ENCODE assay signal across 9 cellular contexts in the genomic region with DNA sequence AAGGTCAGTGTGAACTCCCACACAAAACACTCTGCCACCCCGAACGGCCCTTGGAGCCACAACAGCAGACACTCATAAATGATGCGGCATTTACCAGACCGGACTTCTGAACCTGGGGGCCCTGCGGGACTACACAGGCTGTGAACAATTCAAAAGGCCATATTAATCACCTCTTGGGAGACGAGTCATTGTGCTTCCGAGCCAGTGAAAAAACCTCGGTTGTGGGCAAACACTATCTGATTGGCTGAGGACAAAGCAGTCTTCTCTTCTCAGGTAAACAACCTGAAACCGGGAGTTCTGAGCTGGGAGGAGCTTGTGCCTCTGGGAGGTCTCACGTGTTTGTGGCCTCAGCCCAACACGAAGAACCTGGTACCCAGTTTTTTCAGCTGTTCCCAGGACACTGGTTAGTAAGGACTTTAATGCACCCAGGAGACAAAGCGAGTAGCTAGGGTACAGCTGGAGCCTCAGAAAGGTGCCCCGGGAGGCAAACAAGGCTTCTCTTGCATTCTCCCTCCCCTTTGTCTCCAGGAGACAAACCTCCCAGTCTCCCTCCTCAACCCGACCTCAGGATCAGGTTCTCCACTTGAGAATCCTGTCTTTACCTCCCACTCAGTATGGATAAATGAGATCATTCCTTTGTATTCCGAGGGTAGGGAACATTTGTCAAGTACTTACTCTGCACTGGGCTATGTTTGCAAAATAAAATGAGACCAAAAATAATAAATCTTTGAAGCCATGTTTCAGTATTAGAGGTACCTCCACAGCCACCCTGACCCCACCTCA. TPM values are rescaled to one million over a fixed set of nuclear protein-coding genes. Genes with fewer than 3 reads are reported as not detected.
A peak's percentile ranks its signal among the peaks of the same experiment; 100 is the strongest.
DNase-seq lines count a peak whose midpoint lies in the region; ATAC-seq and TF ChIP-seq lines count a peak whose summit lies in the region.
"Had no signal": no experiment of that assay in that cellular context is flagged by ENCODE, and none has a peak within 500 bp of the region (broad histone marks: within the 10 kb centered on the region; RNA-seq: fewer than 3 reads in every experiment).

No MANE protein-coding gene starts in this region.

- WGBS in SK-N-SH (ENCODE audit: low lambda C conversion rate): 41% methylated on average over 12 of the region's 15 CpGs

- H4K20me1 ChIP-seq in SK-N-SH (ENCODE audit: insufficient read depth): no peaks in the 10 kb centered on the region

- CTCF ChIA-PET in SK-N-SH (lab: Yijun Ruan, JAX): interaction anchor here (0.7 to 1.3 kb wide), 4 partner anchors 101 to 190 kb away, joined by 3 read pairs; no protein-coding TSS in a partner anchor

- peaks cover 9% of the 10 kb centered on the region for H3F3A ChIP-seq in SK-N-SH (replicated peaks; ENCODE audit: insufficient read depth)

- peaks cover 26 to 50% of the 10 kb centered on the region in 2 experiments for H3K4me1 ChIP-seq in SK-N-SH (ENCODE audit: control insufficient read depth in 1 of 2, insufficient read depth in 2 of 2, low read depth in 1 of 2, low read length in 1 of 2)

- peak overlapping the region; percentile 67 for H2AFZ ChIP-seq in SK-N-SH (ENCODE audit: low read depth)

- H3K4me3 ChIP-seq in SK-N-SH (ENCODE audit: low read depth in 2 of 2, low read length in 1 of 2): no peak overlapping the region

- no peak for TF ChIP-seq CTCF in SK-N-SH (IDR thresholded peaks at IDR 0.05)

- POLR2A ChIA-PET in SK-N-SH (lab: Yijun Ruan, JAX): no interaction called here

- no peaks in the 10 kb centered on the region for H3K27me3 ChIP-seq in SK-N-SH (ENCODE audit: insufficient read depth)

- no peak overlapping the region for H3K9ac ChIP-seq in SK-N-SH

- TF ChIP-seq EP300 in SK-N-SH (IDR thresholded peaks at IDR 0.05; ENCODE audit: borderline replicate concordance in 1 of 2, low read depth in 1 of 2, low read length in 1 of 2): no peak

- no peaks in the 10 kb centered on the region for H3K9me3 Mint-ChIP-seq in stimulated activated naive B cell treated with anti-CD40 and anti-IgM and Interleukin-4, amounts not matched to agents 10 μg/mL and 1 μg/mL and 100 μg/mL, for 72 hours
- H3K9me3 Mint-ChIP-seq: central memory CD8-positive, alpha-beta T cell had no signal

- H3K4me3 Mint-ChIP-seq in stimulated activated naive B cell treated with anti-CD40 and anti-IgM and Interleukin-4, amounts not matched to agents 10 μg/mL and 1 μg/mL and 100 μg/mL, for 72 hours: no peak overlapping the region
- H3K4me3 Mint-ChIP-seq: central memory CD8-positive, alpha-beta T cell had no signal

- no peak for ATAC-seq in SK-N-SH treated with all-trans-retinoic acid at 6 μM for 48 hours
- peak; percentile 59 to 61 for ATAC-seq in stimulated activated naive B cell treated with anti-CD40 and anti-IgM and Interleukin-4, amounts not matched to agents 10 μg/mL and 1 μg/mL and 100 μg/mL, for 72 hours (replicated peaks)
- no peak for ATAC-seq in GM21390 (IDR thresholded peaks at IDR 0.05; ENCODE audit: unreplicated experiment)

- H3K4me1 Mint-ChIP-seq in stimulated activated naive B cell treated with anti-CD40 and anti-IgM and Interleukin-4, amounts not matched to agents 10 μg/mL and 1 μg/mL and 100 μg/mL, for 72 hours: peaks cover 2 to 9% of the 10 kb centered on the region in 2 donors
- H3K4me1 Mint-ChIP-seq: central memory CD8-positive, alpha-beta T cell had no signal

- H3K27me3 Mint-ChIP-seq in stimulated activated naive B cell treated with anti-CD40 and anti-IgM and Interleukin-4, amounts not matched to agents 10 μg/mL and 1 μg/mL and 100 μg/mL, for 72 hours: peaks cover 31% of the 10 kb centered on the region in 2 donors

- DNase-seq in SK-N-SH: no peak
- peak; percentile 64 for DNase-seq in NCI-H748 treated with DMSO at 0.1 percent for 48 hours (lab: John Stamatoyannopoulos, UW)
- peak; percentile 64 for DNase-seq in iPS DF 19.7 (ENCODE audit: low read depth, low spot score)
- no peak for DNase-seq in stimulated activated naive B cell treated with anti-CD40 and anti-IgM and Interleukin-4, amounts not matched to agents 10 μg/mL and 1 μg/mL and 100 μg/mL, for 72 hours
- DNase-seq in activated naive CD4-positive, alpha-beta T cell treated with Interleukin-2 at 50 U/mL for 16 hours: no peak
- DNase-seq in cerebellar nuclear complex (lab: John Stamatoyannopoulos, UW): no peak

- H3K4me2 ChIP-seq in SK-N-SH: peak overlapping the region; percentile 12; the same call in 1 of the 2 replicates

- no peaks in the 10 kb centered on the region for H3K36me3 Mint-ChIP-seq in stimulated activated naive B cell treated with anti-CD40 and anti-IgM and Interleukin-4, amounts not matched to agents 10 μg/mL and 1 μg/mL and 100 μg/mL, for 72 hours

- no peaks in the 10 kb centered on the region for H3K9me3 ChIP-seq in SK-N-SH

- H3K36me3 ChIP-seq in SK-N-SH (replicated peaks in 1 of 2; ENCODE audit: control insufficient read depth in 1 of 2, insufficient read depth in 2 of 2, low read length in 1 of 2): no peaks in the 10 kb centered on the region

- peak overlapping the region; percentile 25 to 68; a peak in 2 of 4 replicates for H3K27ac ChIP-seq in SK-N-SH (ENCODE audit: low read depth in 2 of 2, low read length in 1 of 2)

- H3K79me2 ChIP-seq in SK-N-SH (ENCODE audit: insufficient read depth): no peaks in the 10 kb centered on the region

- H3K9me2 ChIP-seq in SK-N-SH: no peaks in the 10 kb centered on the region

- no peak for TF ChIP-seq RAD21 in SK-N-SH (IDR thresholded peaks at IDR 0.05; ENCODE audit: low read length)

- no peak overlapping the region for H3K27ac Mint-ChIP-seq in stimulated activated naive B cell treated with anti-CD40 and anti-IgM and Interleukin-4, amounts not matched to agents 10 μg/mL and 1 μg/mL and 100 μg/mL, for 72 hours

TF ChIP-seq in SK-N-SH, 30 proteins besides CTCF, POLR2A, EP300 and RAD21:
- TF ChIP-seq CHD2 (IDR thresholded peaks at IDR 0.05; ENCODE audit: low read length, partially characterized antibody): no peak
- no peak for TF ChIP-seq FOXM1 (IDR thresholded peaks at IDR 0.05; ENCODE audit: low read depth)
- TF ChIP-seq EZH2phosphoT487 (IDR thresholded peaks at IDR 0.05; ENCODE audit: borderline replicate concordance, low read depth): no peak
- TF ChIP-seq, protein P1, sequence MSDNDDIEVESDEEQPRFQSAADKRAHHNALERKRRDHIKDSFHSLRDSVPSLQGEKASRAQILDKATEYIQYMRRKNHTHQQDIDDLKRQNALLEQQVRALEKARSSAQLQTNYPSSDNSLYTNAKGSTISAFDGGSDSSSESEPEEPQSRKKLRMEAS (IDR thresholded peaks at IDR 0.05; ENCODE audit: low read depth): no peak
- no peak for TF ChIP-seq TCF12 (IDR thresholded peaks at IDR 0.05)

TF ChIP-seq in SK-N-SH treated with all-trans-retinoic acid at 6 μM for 48 hours, 23 proteins besides CTCF, POLR2A, EP300 and RAD21 (continues in another document):
- TF ChIP-seq ZNF565 (CRISPR knock-in tag; conservative IDR thresholded peaks at IDR 0.05; ENCODE audit: low read depth) (no peak), SNAI2 (CRISPR knock-in tag; IDR thresholded peaks at IDR 0.05) (no peak), PPARA (CRISPR knock-in tag; IDR thresholded peaks at IDR 0.05; ENCODE audit: borderline replicate concordance) (no peak), OSR1 (CRISPR knock-in tag; IDR thresholded peaks at IDR 0.05) (no peak), TCF4 (CRISPR knock-in tag; IDR thresholded peaks at IDR 0.05; ENCODE audit: borderline replicate concordance) (no peak), ZNF8 (CRISPR knock-in tag; IDR thresholded peaks at IDR 0.05) (no peak), ARNTL (CRISPR knock-in tag; IDR thresholded peaks at IDR 0.05; ENCODE audit: borderline replicate concordance, low read depth) (no peak), TOX (CRISPR knock-in tag; IDR thresholded peaks at IDR 0.05; ENCODE audit: borderline replicate concordance) (no peak)
- TF ChIP-seq, protein P2, sequence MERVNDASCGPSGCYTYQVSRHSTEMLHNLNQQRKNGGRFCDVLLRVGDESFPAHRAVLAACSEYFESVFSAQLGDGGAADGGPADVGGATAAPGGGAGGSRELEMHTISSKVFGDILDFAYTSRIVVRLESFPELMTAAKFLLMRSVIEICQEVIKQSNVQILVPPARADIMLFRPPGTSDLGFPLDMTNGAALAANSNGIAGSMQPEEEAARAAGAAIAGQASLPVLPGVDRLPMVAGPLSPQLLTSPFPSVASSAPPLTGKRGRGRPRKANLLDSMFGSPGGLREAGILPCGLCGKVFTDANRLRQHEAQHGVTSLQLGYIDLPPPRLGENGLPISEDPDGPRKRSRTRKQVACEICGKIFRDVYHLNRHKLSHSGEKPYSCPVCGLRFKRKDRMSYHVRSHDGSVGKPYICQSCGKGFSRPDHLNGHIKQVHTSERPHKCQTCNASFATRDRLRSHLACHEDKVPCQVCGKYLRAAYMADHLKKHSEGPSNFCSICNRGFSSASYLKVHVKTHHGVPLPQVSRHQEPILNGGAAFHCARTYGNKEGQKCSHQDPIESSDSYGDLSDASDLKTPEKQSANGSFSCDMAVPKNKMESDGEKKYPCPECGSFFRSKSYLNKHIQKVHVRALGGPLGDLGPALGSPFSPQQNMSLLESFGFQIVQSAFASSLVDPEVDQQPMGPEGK (CRISPR knock-in tag; IDR thresholded peaks at IDR 0.05; ENCODE audit: borderline replicate concordance): no peak
- TF ChIP-seq, protein P3, sequence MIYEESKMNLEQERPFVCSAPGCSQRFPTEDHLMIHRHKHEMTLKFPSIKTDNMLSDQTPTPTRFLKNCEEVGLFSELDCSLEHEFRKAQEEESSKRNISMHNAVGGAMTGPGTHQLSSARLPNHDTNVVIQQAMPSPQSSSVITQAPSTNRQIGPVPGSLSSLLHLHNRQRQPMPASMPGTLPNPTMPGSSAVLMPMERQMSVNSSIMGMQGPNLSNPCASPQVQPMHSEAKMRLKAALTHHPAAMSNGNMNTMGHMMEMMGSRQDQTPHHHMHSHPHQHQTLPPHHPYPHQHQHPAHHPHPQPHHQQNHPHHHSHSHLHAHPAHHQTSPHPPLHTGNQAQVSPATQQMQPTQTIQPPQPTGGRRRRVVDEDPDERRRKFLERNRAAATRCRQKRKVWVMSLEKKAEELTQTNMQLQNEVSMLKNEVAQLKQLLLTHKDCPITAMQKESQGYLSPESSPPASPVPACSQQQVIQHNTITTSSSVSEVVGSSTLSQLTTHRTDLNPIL (CRISPR knock-in tag; IDR thresholded peaks at IDR 0.05; ENCODE audit: low read depth): no peak

RNA-seq across cellular contexts. Expression of a gene that starts 35.2 kb away (rescaled TPM):
- 0.02 and 0.12 TPM in 2 replicates for polyA plus RNA-seq in SK-N-SH (2012; rRNA removed)
- 0.01 and 0.03 TPM in 2 replicates for polyA plus RNA-seq in SK-N-SH (2012; cell fraction: cytosol; rRNA removed)
- 0.05 and 0.06 TPM in 2 replicates for polyA plus RNA-seq in SK-N-SH (2012; cell fraction: nucleus; rRNA removed)

Comparison
In these comparisons a context has a peak if more than half of its experiments do, and no peak if none do; other contexts are left out.
1. DNase-seq: peak in NCI-H748 treated with DMSO at 0.1 percent for 48 hours (single experiment) and iPS DF 19.7 (single experiment); none in SK-N-SH (single experiment), stimulated activated naive B cell treated with anti-CD40 and anti-IgM and Interleukin-4, amounts not matched to agents 10 μg/mL and 1 μg/mL and 100 μg/mL, for 72 hours (single experiment), activated naive CD4-positive, alpha-beta T cell treated with Interleukin-2 at 50 U/mL for 16 hours (single experiment) and cerebellar nuclear complex (0 of 2).
2. ATAC-seq: peak in stimulated activated naive B cell treated with anti-CD40 and anti-IgM and Interleukin-4, amounts not matched to agents 10 μg/mL and 1 μg/mL and 100 μg/mL, for 72 hours (2 of 2); none in SK-N-SH treated with all-trans-retinoic acid at 6 μM for 48 hours (single experiment) and GM21390 (single experiment).